ENCODE assay signal across 9 cellular contexts in the genomic region with DNA sequence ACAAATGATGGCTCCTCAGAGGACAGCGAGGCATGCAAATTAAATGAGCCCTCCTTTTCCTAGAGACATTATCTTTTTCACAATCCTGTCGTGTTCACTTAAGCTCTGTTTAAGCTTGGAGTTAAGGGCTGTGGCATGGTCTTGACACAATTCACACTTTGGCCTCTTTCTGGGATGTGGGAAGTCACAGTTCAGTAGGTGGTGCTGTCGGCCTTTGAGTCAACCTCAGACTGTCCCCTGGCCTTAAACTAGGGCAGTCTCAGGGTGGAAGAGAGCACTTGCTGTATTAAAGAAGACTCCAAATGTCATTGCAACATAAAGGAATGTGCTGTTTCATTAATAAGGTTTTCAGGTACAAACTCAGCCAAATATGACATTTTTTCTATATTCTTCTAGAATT.
A peak's percentile ranks its signal among the peaks of the same experiment; 100 is the strongest.
DNase-seq lines count a peak whose midpoint lies in the region; ATAC-seq and TF ChIP-seq lines count a peak whose summit lies in the region.
"Had no signal": no experiment of that assay in that cellular context is flagged by ENCODE, and none has a peak within 500 bp of the region (broad histone marks: within the 10 kb centered on the region; RNA-seq: fewer than 3 reads in every experiment).

No MANE protein-coding gene starts in this region.

- H4K20me1 ChIP-seq in OCI-LY3 (ENCODE audit: insufficient read depth, low read length): peaks cover 11% of the 10 kb centered on the region

- no peak for TF ChIP-seq POLR2A in GM18505 (IDR thresholded peaks at IDR 0.05; ENCODE audit: borderline replicate concordance, extremely low read depth, insufficient read depth, insufficient read length)
- no peak for TF ChIP-seq POLR2A in gastroesophageal sphincter (IDR thresholded peaks at IDR 0.05)
- no peak for TF ChIP-seq POLR2A in spleen (IDR thresholded peaks at IDR 0.05)

- H3K79me2 ChIP-seq in OCI-LY3 (ENCODE audit: low read length): no peaks in the 10 kb centered on the region

- H3K4me3 ChIP-seq in BE2C (ENCODE audit: low read depth, low read length) (no peak overlapping the region), OCI-LY3 (ENCODE audit: low read length) (no peak overlapping the region), gastroesophageal sphincter (no peak overlapping the region), spleen (no peak overlapping the region)
- H3K4me3 ChIP-seq: HAP-1 had no signal

- H3K4me1 ChIP-seq in BE2C (peaks cover 8% of the 10 kb centered on the region), OCI-LY3 (ENCODE audit: low read length) (peaks cover 19% of the 10 kb centered on the region), gastroesophageal sphincter (no peaks in the 10 kb centered on the region), spleen (peaks cover 0 to 50% (median 35%) of the 10 kb centered on the region in 6 donors)
- H3K4me1 ChIP-seq: HAP-1 had no signal

- H3K4me2 ChIP-seq in OCI-LY3 (ENCODE audit: low read length): no peak overlapping the region

- intact Hi-C loops in spleen (cut with DNase I; ENCODE audit: low total_unique reads): no loop called here

- H3K27ac ChIP-seq in OCI-LY3 (ENCODE audit: low read length): no peak overlapping the region
- no peak overlapping the region for H3K27ac ChIP-seq in gastroesophageal sphincter
- peak overlapping the region in 1 of 8 donors; percentile 79 for H3K27ac ChIP-seq in spleen

- no peak for TF ChIP-seq EP300 in gastroesophageal sphincter (IDR thresholded peaks at IDR 0.05)

- H3K27me3 ChIP-seq in BE2C: no peaks in the 10 kb centered on the region
- peaks cover 55% of the 10 kb centered on the region for H3K27me3 ChIP-seq in OCI-LY3 (ENCODE audit: low read depth, low read length)
- no peaks in the 10 kb centered on the region for H3K27me3 ChIP-seq in gastroesophageal sphincter
- peaks cover 0 to 91% (median 6%) of the 10 kb centered on the region in 7 donors for H3K27me3 ChIP-seq in spleen (replicated peaks in 1 of 7)

- whole genome bisulfite sequencing in gastroesophageal sphincter (ENCODE audit: low coverage in 1 of 2), 2 donors: 56 to 88% methylated on average over 2 to 3 of the region's 3 CpGs
- 15 to 30% (median 19%) methylated on average over 3 of the region's 3 CpGs for WGBS in spleen, 5 donors

- no peaks in the 10 kb centered on the region for H3K36me3 ChIP-seq in BE2C
- no peaks in the 10 kb centered on the region for H3K36me3 ChIP-seq in OCI-LY3 (replicated peaks; ENCODE audit: low read depth, low read length)
- H3K36me3 ChIP-seq in gastroesophageal sphincter: no peaks in the 10 kb centered on the region
- H3K36me3 ChIP-seq in spleen: no peaks in the 10 kb centered on the region
- H3K36me3 ChIP-seq: HAP-1 had no signal

- no peak overlapping the region for H2AFZ ChIP-seq in OCI-LY3 (ENCODE audit: low read depth, low read length)

- peak; percentile 69 for TF ChIP-seq CTCF in BE2C (IDR thresholded peaks at IDR 0.05; ENCODE audit: low read depth, low read length)
- peak; percentile 57 for TF ChIP-seq CTCF in OCI-LY3 (IDR thresholded peaks at IDR 0.05; ENCODE audit: low read depth, low read length)
- TF ChIP-seq CTCF in gastroesophageal sphincter (IDR thresholded peaks at IDR 0.05): peak in 2 of 4 experiments; percentile 24 to 32
- TF ChIP-seq CTCF in spleen (IDR thresholded peaks at IDR 0.05 in 8 of 11, conservative IDR thresholded peaks at IDR 0.05 in 3 of 11): peak in 8 of 11 experiments; percentile 14 to 66 (median 50)

- no peaks in the 10 kb centered on the region for H3K9me3 ChIP-seq in BE2C
- no peaks in the 10 kb centered on the region for H3K9me3 ChIP-seq in OCI-LY3 (ENCODE audit: insufficient read depth, low read length)
- no peaks in the 10 kb centered on the region for H3K9me3 ChIP-seq in gastroesophageal sphincter
- H3K9me3 ChIP-seq in spleen: no peaks in the 10 kb centered on the region
- H3K9me3 ChIP-seq: HAP-1 had no signal

- ATAC-seq in GM18505 (IDR thresholded peaks at IDR 0.05; ENCODE audit: unreplicated experiment) (peak; percentile 44), HG02852 (IDR thresholded peaks at IDR 0.05; ENCODE audit: unreplicated experiment) (peak; percentile 42), gastroesophageal sphincter (peak; percentile 63)

- DNase-seq in BE2C: peak; percentile 37
- DNase-seq in spleen: no peak
- no peak for DNase-seq in NCI-H146 treated with DMSO at 0.1 percent for 48 hours (lab: John Stamatoyannopoulos, UW; ENCODE audit: unreplicated experiment)
- DNase-seq in GM19238 (ENCODE audit: insufficient read length, low spot score): no peak

- no peak overlapping the region for H3K9ac ChIP-seq in OCI-LY3 (ENCODE audit: low read length)
